18 cellular contexts compared by ENCODE assay signal in the genomic region with DNA sequence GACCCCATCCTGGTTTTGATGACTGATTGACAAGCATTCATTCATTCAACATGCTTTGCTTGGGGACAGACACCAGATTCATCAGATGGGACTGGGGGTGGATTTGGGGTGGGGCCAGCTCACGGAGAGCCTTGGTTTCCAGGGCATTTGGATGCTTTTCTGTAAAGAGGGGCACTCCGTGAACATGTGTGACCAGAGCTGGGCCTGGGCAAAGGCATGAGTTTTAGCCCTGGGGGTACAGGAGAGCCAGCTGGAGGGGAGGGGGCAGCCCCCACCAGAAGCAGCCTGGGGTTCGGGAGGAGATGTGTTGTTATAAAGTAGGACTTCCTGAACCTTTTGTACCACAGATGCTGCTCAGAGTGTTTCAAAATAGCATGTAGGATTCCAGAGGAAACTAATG.
DNase-seq lines count a peak whose midpoint lies in the region; ATAC-seq, FAIRE-seq and TF ChIP-seq lines count a peak whose summit lies in the region.
"Had no signal": no experiment of that assay in that cellular context is flagged by ENCODE, and none has a peak within 500 bp of the region (broad histone marks: within the 10 kb centered on the region; RNA-seq: fewer than 3 reads in every experiment).

No MANE protein-coding gene starts in this region.

- H3K27me3 Mint-ChIP-seq in natural killer cell treated with Interleukin-12 subunit alpha and Interleukin-12 subunit beta and Interleukin-15 and Interleukin-18, amount 100 ng/mL, for 72 hours = peaks cover 5 to 6% of the 10 kb centered on the region in 2 donors
- H3K27me3 Mint-ChIP-seq in natural killer cell (ENCODE audit: low read depth in 2 of 2) = peaks cover 4 to 9% of the 10 kb centered on the region in 2 donors
- H3K27me3 Mint-ChIP-seq in activated CD4-positive, alpha-beta T cell treated with anti-CD3 and anti-CD28 coated beads, Interleukin-2, amount 10 ng/mL, durations not matched to agents 24 days and 14 days = peaks cover 2% of the 10 kb centered on the region

- intact Hi-C loops in natural killer cell (cut with micrococcal nuclease) = no loop called here
- intact Hi-C loops in activated CD4-positive, alpha-beta T cell treated with anti-CD3 and anti-CD28 coated beads, Interleukin-2, amount 10 ng/mL, durations not matched to agents 24 days and 14 days (cut with micrococcal nuclease) = no loop called here

- no peaks in the 10 kb centered on the region for H3K79me2 ChIP-seq in keratinocyte (ENCODE audit: control insufficient read depth, insufficient read depth, low read length)

- H3K9me1 ChIP-seq in keratinocyte (ENCODE audit: control insufficient read depth, extremely low read depth, insufficient read depth, low read length) = no peaks in the 10 kb centered on the region

- H3K4me3 ChIP-seq in coronary artery (no peak overlapping the region), keratinocyte (ENCODE audit: control insufficient read depth in 2 of 3, extremely low read depth in 1 of 3, insufficient read depth in 2 of 3, low read depth in 1 of 3, low read length in 3 of 3) (no peak overlapping the region)
- H3K4me3 ChIP-seq: GM12878 had no signal

- dilution Hi-C loops in keratinocyte (cut with MboI; ENCODE audit: extremely low pct_ligation_motif_present, low sequenced_read_pairs) = no loop called here

- no peaks in the 10 kb centered on the region for H4K20me1 ChIP-seq in keratinocyte (ENCODE audit: control insufficient read depth, extremely low read depth, insufficient read depth, low read length)

- TF ChIP-seq CTCF in natural killer cell (IDR thresholded peaks at IDR 0.05) = no peak
- TF ChIP-seq CTCF in coronary artery (IDR thresholded peaks at IDR 0.05) = no peak
- TF ChIP-seq CTCF in keratinocyte (optimal IDR thresholded peaks at IDR 0.05 in 1 of 3, IDR thresholded peaks at IDR 0.05 in 1 of 3, conservative IDR thresholded peaks at IDR 0.05 in 1 of 3; ENCODE audit: extremely low read depth in 1 of 3, insufficient read depth in 2 of 3, low read length in 3 of 3) = no peak

- no peak overlapping the region for H3K27ac Mint-ChIP-seq in natural killer cell treated with Interleukin-12 subunit alpha and Interleukin-12 subunit beta and Interleukin-15 and Interleukin-18, amount 100 ng/mL, for 72 hours
- no peak overlapping the region for H3K27ac Mint-ChIP-seq in natural killer cell
- no peak overlapping the region for H3K27ac Mint-ChIP-seq in activated CD4-positive, alpha-beta T cell treated with anti-CD3 and anti-CD28 coated beads, Interleukin-2, amount 10 ng/mL, durations not matched to agents 24 days and 14 days
- H3K27ac Mint-ChIP-seq: CD4-positive, alpha-beta T cell; HFFc6 had no signal

- H2AFZ ChIP-seq in keratinocyte (ENCODE audit: control insufficient read depth, low read length) = no peak overlapping the region

- ATAC-seq in natural killer cell treated with Interleukin-12 subunit alpha and Interleukin-12 subunit beta and Interleukin-15 and Interleukin-18, amount 100 ng/mL, for 72 hours = no peak
- ATAC-seq in natural killer cell (no peak), GM18909 (IDR thresholded peaks at IDR 0.05; ENCODE audit: poor library complexity, unreplicated experiment) (no peak), HG03521 (IDR thresholded peaks at IDR 0.05; ENCODE audit: unreplicated experiment) (no peak)

- peaks cover 7 to 8% of the 10 kb centered on the region in 2 donors for H3K4me1 Mint-ChIP-seq in natural killer cell treated with Interleukin-12 subunit alpha and Interleukin-12 subunit beta and Interleukin-15 and Interleukin-18, amount 100 ng/mL, for 72 hours (ENCODE audit: low read depth in 2 of 2)
- H3K4me1 Mint-ChIP-seq in natural killer cell = peaks cover 9 to 10% of the 10 kb centered on the region in 2 donors
- H3K4me1 Mint-ChIP-seq in activated CD4-positive, alpha-beta T cell treated with anti-CD3 and anti-CD28 coated beads, Interleukin-2, amount 10 ng/mL, durations not matched to agents 24 days and 14 days = peaks cover 9% of the 10 kb centered on the region

- no peaks in the 10 kb centered on the region for H3K36me3 ChIP-seq in keratinocyte (ENCODE audit: control insufficient read depth in 2 of 2, extremely low read depth in 1 of 2, insufficient read depth in 2 of 2, low read length in 2 of 2)

- no peaks in the 10 kb centered on the region for H3K9me3 Mint-ChIP-seq in natural killer cell treated with Interleukin-12 subunit alpha and Interleukin-12 subunit beta and Interleukin-15 and Interleukin-18, amount 100 ng/mL, for 72 hours
- H3K9me3 Mint-ChIP-seq in natural killer cell = no peaks in the 10 kb centered on the region
- H3K9me3 Mint-ChIP-seq in activated CD4-positive, alpha-beta T cell treated with anti-CD3 and anti-CD28 coated beads, Interleukin-2, amount 10 ng/mL, durations not matched to agents 24 days and 14 days = no peaks in the 10 kb centered on the region
- H3K9me3 Mint-ChIP-seq: CD4-positive, alpha-beta T cell; HFFc6 had no signal

- peak; percentile 65 for FAIRE-seq in keratinocyte (lab: Jason Lieb, UNC)
- FAIRE-seq: GM12878, GM18507, H1 had no signal

- H3K4me1 ChIP-seq in keratinocyte (ENCODE audit: control insufficient read depth, extremely low read depth, insufficient read depth, low read length) = peaks cover 54% of the 10 kb centered on the region

- H3K9ac ChIP-seq in keratinocyte (ENCODE audit: control insufficient read depth, extremely low read depth, insufficient read depth, low read length) = no peak overlapping the region

- no peaks in the 10 kb centered on the region for H3K27me3 ChIP-seq in keratinocyte (ENCODE audit: control insufficient read depth, extremely low read depth, insufficient read depth, low read length)

- no peaks in the 10 kb centered on the region for H3K36me3 Mint-ChIP-seq in natural killer cell treated with Interleukin-12 subunit alpha and Interleukin-12 subunit beta and Interleukin-15 and Interleukin-18, amount 100 ng/mL, for 72 hours
- H3K36me3 Mint-ChIP-seq in natural killer cell = no peaks in the 10 kb centered on the region
- H3K36me3 Mint-ChIP-seq in activated CD4-positive, alpha-beta T cell treated with anti-CD3 and anti-CD28 coated beads, Interleukin-2, amount 10 ng/mL, durations not matched to agents 24 days and 14 days (ENCODE audit: low read depth) = no peaks in the 10 kb centered on the region

- H3K4me3 Mint-ChIP-seq in natural killer cell treated with Interleukin-12 subunit alpha and Interleukin-12 subunit beta and Interleukin-15 and Interleukin-18, amount 100 ng/mL, for 72 hours = no peak overlapping the region
- H3K4me3 Mint-ChIP-seq in natural killer cell = no peak overlapping the region
- no peak overlapping the region for H3K4me3 Mint-ChIP-seq in activated CD4-positive, alpha-beta T cell treated with anti-CD3 and anti-CD28 coated beads, Interleukin-2, amount 10 ng/mL, durations not matched to agents 24 days and 14 days
- H3K4me3 Mint-ChIP-seq: CD4-positive, alpha-beta T cell; HFFc6 had no signal

- peak; percentile 22 for DNase-seq in natural killer cell treated with Interleukin-12 subunit alpha and Interleukin-12 subunit beta and Interleukin-15 and Interleukin-18, amount 100 ng/mL, for 72 hours (ENCODE audit: low spot score)
- DNase-seq in natural killer cell (no peak), coronary artery (ENCODE audit: low spot score) (peak; percentile 55), keratinocyte (ENCODE audit: low read depth, low spot score) (no peak), HUDEP-2 (lab: John Stamatoyannopoulos, UW; ENCODE audit: unreplicated experiment in 76 of 76) (no peak)
- no peak for DNase-seq in activated CD4-positive, alpha-beta T cell treated with anti-CD3 and anti-CD28 coated beads, Interleukin-2, amount 10 ng/mL, durations not matched to agents 24 days and 14 days
- DNase-seq: Calu3; CD4-positive, alpha-beta T cell; DMS79; HCEC 1CT; HFFc6; IMR-90 had no signal

- no peak overlapping the region for H3K4me2 ChIP-seq in keratinocyte (ENCODE audit: control insufficient read depth, extremely low read depth, insufficient read depth, low read depth, low read length)

- H3K27ac ChIP-seq in coronary artery (peak overlapping the region in 1 of 2 donors; percentile 5), keratinocyte (ENCODE audit: control insufficient read depth, insufficient read depth, low read length) (no peak overlapping the region)
- H3K27ac ChIP-seq: 22Rv1 had no signal

- no peaks in the 10 kb centered on the region for H3K9me3 ChIP-seq in keratinocyte (ENCODE audit: control insufficient read depth, low read depth, low read length)

Comparison
In these comparisons a context has a peak if more than half of its experiments do, and no peak if none do; other contexts are left out.
1. DNase-seq: peak in natural killer cell treated with Interleukin-12 subunit alpha and Interleukin-12 subunit beta and Interleukin-15 and Interleukin-18, amount 100 ng/mL, for 72 hours (single experiment) and coronary artery (single experiment); none in natural killer cell (single experiment), keratinocyte (single experiment), activated CD4-positive, alpha-beta T cell treated with anti-CD3 and anti-CD28 coated beads, Interleukin-2, amount 10 ng/mL, durations not matched to agents 24 days and 14 days (single experiment) and HUDEP-2 (0 of 76).